In the genomic region with DNA sequence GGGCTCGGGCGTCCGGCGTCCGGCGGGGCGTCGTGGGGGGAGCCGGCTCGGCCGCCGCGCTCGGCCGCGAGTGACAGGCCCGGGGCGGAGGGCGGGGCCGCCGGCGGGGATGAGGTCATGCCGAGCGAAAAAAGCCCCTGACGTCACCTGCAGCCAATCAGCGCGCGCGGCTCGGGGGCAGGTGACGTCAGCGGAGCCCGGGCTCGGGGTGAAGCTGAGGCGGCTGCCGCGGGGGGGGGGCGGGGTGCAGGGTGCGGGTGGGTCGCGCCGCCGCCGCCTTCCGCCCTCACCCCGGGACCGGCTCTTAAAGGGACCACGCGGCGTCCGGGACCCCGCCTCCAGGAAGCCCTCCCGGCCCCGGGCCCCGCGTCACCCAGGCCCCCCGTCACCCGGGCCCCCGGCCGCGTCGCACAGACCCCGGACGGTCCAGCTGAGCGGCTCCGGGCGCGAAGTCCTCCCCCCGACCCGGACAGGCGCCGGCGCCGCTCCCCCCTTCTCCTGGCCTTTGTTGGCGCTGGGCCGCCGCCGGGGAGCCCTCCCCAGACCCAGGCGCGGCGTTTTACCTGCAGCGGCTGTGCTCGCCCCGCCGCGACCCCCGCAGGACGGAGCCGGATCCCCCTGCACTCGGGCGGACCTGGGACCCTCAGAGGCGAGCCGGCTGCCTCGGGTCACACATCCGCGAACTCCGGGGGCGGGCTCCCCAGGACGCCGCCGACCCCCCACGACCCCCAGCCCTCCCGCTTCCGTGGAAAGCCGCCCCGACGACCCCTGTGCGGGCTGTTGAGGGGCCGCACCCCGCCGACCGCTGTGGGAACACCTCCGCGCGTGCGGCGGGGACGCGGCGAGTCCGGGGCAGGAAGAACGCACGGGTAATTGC, we compare ENCODE assay signal across 1 cellular context.
A peak's percentile ranks its signal among the peaks of the same experiment; 100 is the strongest.
TF ChIP-seq lines count a peak whose summit lies in the region.

A gene with protein sequence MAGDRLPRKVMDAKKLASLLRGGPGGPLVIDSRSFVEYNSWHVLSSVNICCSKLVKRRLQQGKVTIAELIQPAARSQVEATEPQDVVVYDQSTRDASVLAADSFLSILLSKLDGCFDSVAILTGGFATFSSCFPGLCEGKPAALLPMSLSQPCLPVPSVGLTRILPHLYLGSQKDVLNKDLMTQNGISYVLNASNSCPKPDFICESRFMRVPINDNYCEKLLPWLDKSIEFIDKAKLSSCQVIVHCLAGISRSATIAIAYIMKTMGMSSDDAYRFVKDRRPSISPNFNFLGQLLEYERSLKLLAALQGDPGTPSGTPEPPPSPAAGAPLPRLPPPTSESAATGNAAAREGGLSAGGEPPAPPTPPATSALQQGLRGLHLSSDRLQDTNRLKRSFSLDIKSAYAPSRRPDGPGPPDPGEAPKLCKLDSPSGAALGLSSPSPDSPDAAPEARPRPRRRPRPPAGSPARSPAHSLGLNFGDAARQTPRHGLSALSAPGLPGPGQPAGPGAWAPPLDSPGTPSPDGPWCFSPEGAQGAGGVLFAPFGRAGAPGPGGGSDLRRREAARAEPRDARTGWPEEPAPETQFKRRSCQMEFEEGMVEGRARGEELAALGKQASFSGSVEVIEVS (minus strand): TSS at position 72 of the 877 bp plus-strand sequence. CDS start 6,445 bp downstream, outside the sequence.

TF ChIP-seq in HEK293, 187 proteins besides CTCF, POLR2A, EP300 and RAD21 (continued from another document):
- TF ChIP-seq, protein P1, sequence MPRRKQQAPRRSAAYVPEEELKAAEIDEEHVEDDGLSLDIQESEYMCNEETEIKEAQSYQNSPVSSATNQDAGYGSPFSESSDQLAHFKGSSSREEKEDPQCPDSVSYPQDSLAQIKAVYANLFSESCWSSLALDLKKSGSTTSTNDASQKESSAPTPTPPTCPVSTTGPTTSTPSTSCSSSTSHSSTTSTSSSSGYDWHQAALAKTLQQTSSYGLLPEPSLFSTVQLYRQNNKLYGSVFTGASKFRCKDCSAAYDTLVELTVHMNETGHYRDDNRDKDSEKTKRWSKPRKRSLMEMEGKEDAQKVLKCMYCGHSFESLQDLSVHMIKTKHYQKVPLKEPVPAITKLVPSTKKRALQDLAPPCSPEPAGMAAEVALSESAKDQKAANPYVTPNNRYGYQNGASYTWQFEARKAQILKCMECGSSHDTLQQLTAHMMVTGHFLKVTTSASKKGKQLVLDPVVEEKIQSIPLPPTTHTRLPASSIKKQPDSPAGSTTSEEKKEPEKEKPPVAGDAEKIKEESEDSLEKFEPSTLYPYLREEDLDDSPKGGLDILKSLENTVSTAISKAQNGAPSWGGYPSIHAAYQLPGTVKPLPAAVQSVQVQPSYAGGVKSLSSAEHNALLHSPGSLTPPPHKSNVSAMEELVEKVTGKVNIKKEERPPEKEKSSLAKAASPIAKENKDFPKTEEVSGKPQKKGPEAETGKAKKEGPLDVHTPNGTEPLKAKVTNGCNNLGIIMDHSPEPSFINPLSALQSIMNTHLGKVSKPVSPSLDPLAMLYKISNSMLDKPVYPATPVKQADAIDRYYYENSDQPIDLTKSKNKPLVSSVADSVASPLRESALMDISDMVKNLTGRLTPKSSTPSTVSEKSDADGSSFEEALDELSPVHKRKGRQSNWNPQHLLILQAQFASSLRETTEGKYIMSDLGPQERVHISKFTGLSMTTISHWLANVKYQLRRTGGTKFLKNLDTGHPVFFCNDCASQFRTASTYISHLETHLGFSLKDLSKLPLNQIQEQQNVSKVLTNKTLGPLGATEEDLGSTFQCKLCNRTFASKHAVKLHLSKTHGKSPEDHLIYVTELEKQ (tag by site-specific recombination; IDR thresholded peaks at IDR 0.05; ENCODE audit: borderline replicate concordance), result no peak
- TF ChIP-seq ZNF404 (tag by site-specific recombination; IDR thresholded peaks at IDR 0.05) (no peak), ZNF777 (tag by site-specific recombination; IDR thresholded peaks at IDR 0.05; ENCODE audit: borderline replicate concordance) (no peak), ZNF366 (tag by site-specific recombination; conservative IDR thresholded peaks at IDR 0.05) (no peak), ZXDB (tag by site-specific recombination; IDR thresholded peaks at IDR 0.05) (no peak), ZNF133 (tag by site-specific recombination; IDR thresholded peaks at IDR 0.05) (no peak), KLF8 (tag by site-specific recombination; IDR thresholded peaks at IDR 0.05) (peak; percentile 45; the same call in 1 of the 2 replicates), SCRT2 (tag by site-specific recombination; IDR thresholded peaks at IDR 0.05) (no peak), KLF10 (tag by site-specific recombination; IDR thresholded peaks at IDR 0.05) (peak; percentile 64), OVOL3 (tag by site-specific recombination; IDR thresholded peaks at IDR 0.05) (no peak), BCL11B (tag by site-specific recombination; IDR thresholded peaks at IDR 0.05; ENCODE audit: low read depth) (no peak), ZNF350 (tag by site-specific recombination; IDR thresholded peaks at IDR 0.05) (no peak), ZFHX2 (tag by site-specific recombination; conservative IDR thresholded peaks at IDR 0.05) (no peak; the same call in 1 of the 2 replicates), ZBTB20 (tag by site-specific recombination; IDR thresholded peaks at IDR 0.05) (no peak), ZNF211 (tag by site-specific recombination; IDR thresholded peaks at IDR 0.05; ENCODE audit: low read depth) (no peak)
- TF ChIP-seq, protein P2, sequence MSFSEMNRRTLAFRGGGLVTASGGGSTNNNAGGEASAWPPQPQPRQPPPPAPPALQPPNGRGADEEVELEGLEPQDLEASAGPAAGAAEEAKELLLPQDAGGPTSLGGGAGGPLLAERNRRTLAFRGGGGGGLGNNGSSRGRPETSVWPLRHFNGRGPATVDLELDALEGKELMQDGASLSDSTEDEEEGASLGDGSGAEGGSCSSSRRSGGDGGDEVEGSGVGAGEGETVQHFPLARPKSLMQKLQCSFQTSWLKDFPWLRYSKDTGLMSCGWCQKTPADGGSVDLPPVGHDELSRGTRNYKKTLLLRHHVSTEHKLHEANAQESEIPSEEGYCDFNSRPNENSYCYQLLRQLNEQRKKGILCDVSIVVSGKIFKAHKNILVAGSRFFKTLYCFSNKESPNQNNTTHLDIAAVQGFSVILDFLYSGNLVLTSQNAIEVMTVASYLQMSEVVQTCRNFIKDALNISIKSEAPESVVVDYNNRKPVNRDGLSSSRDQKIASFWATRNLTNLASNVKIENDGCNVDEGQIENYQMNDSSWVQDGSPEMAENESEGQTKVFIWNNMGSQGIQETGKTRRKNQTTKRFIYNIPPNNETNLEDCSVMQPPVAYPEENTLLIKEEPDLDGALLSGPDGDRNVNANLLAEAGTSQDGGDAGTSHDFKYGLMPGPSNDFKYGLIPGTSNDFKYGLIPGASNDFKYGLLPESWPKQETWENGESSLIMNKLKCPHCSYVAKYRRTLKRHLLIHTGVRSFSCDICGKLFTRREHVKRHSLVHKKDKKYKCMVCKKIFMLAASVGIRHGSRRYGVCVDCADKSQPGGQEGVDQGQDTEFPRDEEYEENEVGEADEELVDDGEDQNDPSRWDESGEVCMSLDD (tag by site-specific recombination; IDR thresholded peaks at IDR 0.05), result peak; percentile 61; the same call in 1 of the 2 replicates
- TF ChIP-seq, protein P3, sequence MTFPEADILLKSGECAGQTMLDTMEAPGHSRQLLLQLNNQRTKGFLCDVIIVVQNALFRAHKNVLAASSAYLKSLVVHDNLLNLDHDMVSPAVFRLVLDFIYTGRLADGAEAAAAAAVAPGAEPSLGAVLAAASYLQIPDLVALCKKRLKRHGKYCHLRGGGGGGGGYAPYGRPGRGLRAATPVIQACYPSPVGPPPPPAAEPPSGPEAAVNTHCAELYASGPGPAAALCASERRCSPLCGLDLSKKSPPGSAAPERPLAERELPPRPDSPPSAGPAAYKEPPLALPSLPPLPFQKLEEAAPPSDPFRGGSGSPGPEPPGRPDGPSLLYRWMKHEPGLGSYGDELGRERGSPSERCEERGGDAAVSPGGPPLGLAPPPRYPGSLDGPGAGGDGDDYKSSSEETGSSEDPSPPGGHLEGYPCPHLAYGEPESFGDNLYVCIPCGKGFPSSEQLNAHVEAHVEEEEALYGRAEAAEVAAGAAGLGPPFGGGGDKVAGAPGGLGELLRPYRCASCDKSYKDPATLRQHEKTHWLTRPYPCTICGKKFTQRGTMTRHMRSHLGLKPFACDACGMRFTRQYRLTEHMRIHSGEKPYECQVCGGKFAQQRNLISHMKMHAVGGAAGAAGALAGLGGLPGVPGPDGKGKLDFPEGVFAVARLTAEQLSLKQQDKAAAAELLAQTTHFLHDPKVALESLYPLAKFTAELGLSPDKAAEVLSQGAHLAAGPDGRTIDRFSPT (tag by site-specific recombination; IDR thresholded peaks at IDR 0.05), result no peak
- TF ChIP-seq, protein P4, sequence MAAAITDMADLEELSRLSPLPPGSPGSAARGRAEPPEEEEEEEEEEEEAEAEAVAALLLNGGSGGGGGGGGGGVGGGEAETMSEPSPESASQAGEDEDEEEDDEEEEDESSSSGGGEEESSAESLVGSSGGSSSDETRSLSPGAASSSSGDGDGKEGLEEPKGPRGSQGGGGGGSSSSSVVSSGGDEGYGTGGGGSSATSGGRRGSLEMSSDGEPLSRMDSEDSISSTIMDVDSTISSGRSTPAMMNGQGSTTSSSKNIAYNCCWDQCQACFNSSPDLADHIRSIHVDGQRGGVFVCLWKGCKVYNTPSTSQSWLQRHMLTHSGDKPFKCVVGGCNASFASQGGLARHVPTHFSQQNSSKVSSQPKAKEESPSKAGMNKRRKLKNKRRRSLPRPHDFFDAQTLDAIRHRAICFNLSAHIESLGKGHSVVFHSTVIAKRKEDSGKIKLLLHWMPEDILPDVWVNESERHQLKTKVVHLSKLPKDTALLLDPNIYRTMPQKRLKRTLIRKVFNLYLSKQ (tag by site-specific recombination; IDR thresholded peaks at IDR 0.05; ENCODE audit: borderline replicate concordance), result no peak
